In genomic region chr18:31683968-31684278, GRCh38 we compare ENCODE assay signal across 8 cellular contexts. TPM values are rescaled to one million over a fixed set of nuclear protein-coding genes. Genes with fewer than 3 reads are reported as not detected.
DNase-seq lines count a peak whose midpoint lies in the region; ATAC-seq and TF ChIP-seq lines count a peak whose summit lies in the region.

No MANE protein-coding gene starts in this region.

- peak overlapping the region; percentile 70 for H3K4me3 Mint-ChIP-seq in activated CD8-positive, alpha-beta T cell treated with anti-CD3 and anti-CD28 coated beads, Interleukin-2, amount 10 ng/mL, durations not matched to agents 7 days and 5 days
- peak overlapping the region; percentile 90 for H3K4me3 Mint-ChIP-seq in stimulated activated memory B cell treated with anti-CD40 and anti-IgM and Interleukin-4, amounts not matched to agents 10 μg/mL and 1 μg/mL and 100 μg/mL, for 72 hours

- no peak for ATAC-seq in activated CD8-positive, alpha-beta T cell treated with anti-CD3 and anti-CD28 coated beads, Interleukin-2, amount 10 ng/mL, durations not matched to agents 7 days and 5 days
- ATAC-seq in stimulated activated memory B cell treated with anti-CD40 and anti-IgM and Interleukin-4, amounts not matched to agents 10 μg/mL and 1 μg/mL and 100 μg/mL, for 72 hours: no peak
- ATAC-seq in HG02763 (IDR thresholded peaks at IDR 0.05; ENCODE audit: unreplicated experiment): no peak

- H3K27me3 Mint-ChIP-seq in activated CD8-positive, alpha-beta T cell treated with anti-CD3 and anti-CD28 coated beads, Interleukin-2, amount 10 ng/mL, durations not matched to agents 7 days and 5 days (ENCODE audit: low read depth): peaks cover 51% of the 10 kb centered on the region
- peaks cover 36% of the 10 kb centered on the region for H3K27me3 Mint-ChIP-seq in stimulated activated memory B cell treated with anti-CD40 and anti-IgM and Interleukin-4, amounts not matched to agents 10 μg/mL and 1 μg/mL and 100 μg/mL, for 72 hours

- peaks cover 14% of the 10 kb centered on the region for H3K4me1 Mint-ChIP-seq in activated CD8-positive, alpha-beta T cell treated with anti-CD3 and anti-CD28 coated beads, Interleukin-2, amount 10 ng/mL, durations not matched to agents 7 days and 5 days (ENCODE audit: low read depth)
- H3K4me1 Mint-ChIP-seq in stimulated activated memory B cell treated with anti-CD40 and anti-IgM and Interleukin-4, amounts not matched to agents 10 μg/mL and 1 μg/mL and 100 μg/mL, for 72 hours: peaks cover 9% of the 10 kb centered on the region

- H3K9me3 Mint-ChIP-seq in activated CD8-positive, alpha-beta T cell treated with anti-CD3 and anti-CD28 coated beads, Interleukin-2, amount 10 ng/mL, durations not matched to agents 7 days and 5 days (ENCODE audit: insufficient read depth): no peaks in the 10 kb centered on the region
- H3K9me3 Mint-ChIP-seq in stimulated activated memory B cell treated with anti-CD40 and anti-IgM and Interleukin-4, amounts not matched to agents 10 μg/mL and 1 μg/mL and 100 μg/mL, for 72 hours: no peaks in the 10 kb centered on the region

- POLR2A ChIA-PET in activated CD8-positive, alpha-beta T cell treated with anti-CD3 and anti-CD28 coated beads, Interleukin-2, amount 10 ng/mL, durations not matched to agents 7 days and 5 days (lab: Charles Lee): no interaction called here
- POLR2A ChIA-PET in HEK293T (lab: Yijun Ruan, JAX): interaction anchor here (1.1 to 1.7 kb wide), 2 partner anchors 9 to 17 kb away, joined by 3 read pairs; no protein-coding TSS in a partner anchor

- CTCF ChIA-PET in activated CD8-positive, alpha-beta T cell treated with anti-CD3 and anti-CD28 coated beads, Interleukin-2, amount 10 ng/mL, durations not matched to agents 7 days and 5 days (lab: Charles Lee): no interaction called here
- CTCF ChIA-PET in HEK293T (lab: Yijun Ruan, JAX): interaction anchor here (0.7 to 1.5 kb wide), 4 partner anchors 11 to 120 kb away, joined by 3 to 4 read pairs (median 3); no protein-coding TSS in a partner anchor

- DNase-seq in NCI-H1694 treated with DMSO at 0.1 percent for 48 hours (lab: John Stamatoyannopoulos, UW): peak; percentile 15
- no peak for DNase-seq in NCI-H1694 (lab: John Stamatoyannopoulos, UW)
- DNase-seq in activated CD8-positive, alpha-beta T cell treated with anti-CD3 and anti-CD28 coated beads, Interleukin-2, amount 10 ng/mL, durations not matched to agents 7 days and 5 days: no peak
- no peak for DNase-seq in HEK293T (ENCODE audit: extremely low spot score)
- DNase-seq in NCI-H1092 treated with DMSO at 0.1 percent for 48 hours (lab: John Stamatoyannopoulos, UW): no peak

- peak overlapping the region; percentile 79 for H3K4me3 ChIP-seq in iPS-11a (ENCODE audit: low read depth, low read length)

- H3K27ac Mint-ChIP-seq in activated CD8-positive, alpha-beta T cell treated with anti-CD3 and anti-CD28 coated beads, Interleukin-2, amount 10 ng/mL, durations not matched to agents 7 days and 5 days: peak overlapping the region; percentile 58
- peak overlapping the region; percentile 62 for H3K27ac Mint-ChIP-seq in stimulated activated memory B cell treated with anti-CD40 and anti-IgM and Interleukin-4, amounts not matched to agents 10 μg/mL and 1 μg/mL and 100 μg/mL, for 72 hours

- no peaks in the 10 kb centered on the region for H3K36me3 Mint-ChIP-seq in activated CD8-positive, alpha-beta T cell treated with anti-CD3 and anti-CD28 coated beads, Interleukin-2, amount 10 ng/mL, durations not matched to agents 7 days and 5 days (ENCODE audit: low read depth)
- H3K36me3 Mint-ChIP-seq in stimulated activated memory B cell treated with anti-CD40 and anti-IgM and Interleukin-4, amounts not matched to agents 10 μg/mL and 1 μg/mL and 100 μg/mL, for 72 hours: no peaks in the 10 kb centered on the region

TF ChIP-seq in HEK293T, 16 proteins besides CTCF, POLR2A, EP300 and RAD21:
- TF ChIP-seq FOXM1 (IDR thresholded peaks at IDR 0.05; ENCODE audit: borderline replicate concordance) (no peak), TARDBP (IDR thresholded peaks at IDR 0.05) (no peak), ARNT (IDR thresholded peaks at IDR 0.05) (no peak), L3MBTL2 (conservative IDR thresholded peaks at IDR 0.05) (no peak), LEF1 (IDR thresholded peaks at IDR 0.05; ENCODE audit: borderline replicate concordance) (no peak), ELF4 (IDR thresholded peaks at IDR 0.05) (no peak), FOXK2 (IDR thresholded peaks at IDR 0.05) (no peak), SUZ12 (IDR thresholded peaks at IDR 0.05) (no peak), FOXA1 (IDR thresholded peaks at IDR 0.05) (no peak), CTBP1 (IDR thresholded peaks at IDR 0.05; ENCODE audit: borderline replicate concordance) (no peak), ZNF384 (IDR thresholded peaks at IDR 0.05) (no peak), NFRKB (IDR thresholded peaks at IDR 0.05) (no peak), HDGF (IDR thresholded peaks at IDR 0.05; ENCODE audit: borderline replicate concordance) (no peak), BHLHE40 (IDR thresholded peaks at IDR 0.05; ENCODE audit: borderline replicate concordance) (no peak), SP1 (IDR thresholded peaks at IDR 0.05) (no peak)
- TF ChIP-seq, protein P1, sequence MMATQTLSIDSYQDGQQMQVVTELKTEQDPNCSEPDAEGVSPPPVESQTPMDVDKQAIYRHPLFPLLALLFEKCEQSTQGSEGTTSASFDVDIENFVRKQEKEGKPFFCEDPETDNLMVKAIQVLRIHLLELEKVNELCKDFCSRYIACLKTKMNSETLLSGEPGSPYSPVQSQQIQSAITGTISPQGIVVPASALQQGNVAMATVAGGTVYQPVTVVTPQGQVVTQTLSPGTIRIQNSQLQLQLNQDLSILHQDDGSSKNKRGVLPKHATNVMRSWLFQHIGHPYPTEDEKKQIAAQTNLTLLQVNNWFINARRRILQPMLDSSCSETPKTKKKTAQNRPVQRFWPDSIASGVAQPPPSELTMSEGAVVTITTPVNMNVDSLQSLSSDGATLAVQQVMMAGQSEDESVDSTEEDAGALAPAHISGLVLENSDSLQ (IDR thresholded peaks at IDR 0.05): no peak

RNA-seq across cellular contexts. Expression of gene B4GALT6, which starts 0.5 kb away (rescaled TPM):
- total RNA-seq in activated CD8-positive, alpha-beta T cell treated with anti-CD3 and anti-CD28 coated beads, Interleukin-2, amount 10 ng/mL, durations not matched to agents 7 days and 5 days: 1 to 10 TPM; 1.0 to 1.3 TPM
